Comparison of ENCODE assay signal across 2 cellular contexts in genomic region chr7:155130493-155130892, GRCh38.
TF ChIP-seq lines count a peak whose summit lies in the region.

No MANE protein-coding gene starts in this region.

TF ChIP-seq in IMR-90, 13 proteins besides CTCF, POLR2A, EP300 and RAD21 (continued from another document):
- TF ChIP-seq CEBPB (IDR thresholded peaks at IDR 0.05; ENCODE audit: low read depth, low read length): no peak
- TF ChIP-seq SMC3 (IDR thresholded peaks at IDR 0.05; ENCODE audit: low read depth, low read length): no peak
- TF ChIP-seq MAZ (IDR thresholded peaks at IDR 0.05; ENCODE audit: borderline replicate concordance, low read depth, low read length): no peak
- TF ChIP-seq FOS (IDR thresholded peaks at IDR 0.05; ENCODE audit: low read depth, low read length): no peak
- no peak for TF ChIP-seq CHD1 (IDR thresholded peaks at IDR 0.05; ENCODE audit: low read depth, low read length)
- no peak for TF ChIP-seq NFE2L2 (IDR thresholded peaks at IDR 0.05; ENCODE audit: low read depth, low read length)
- TF ChIP-seq RCOR1 (IDR thresholded peaks at IDR 0.05; ENCODE audit: insufficient replicate concordance, low read length): no peak
- TF ChIP-seq MXI1 (IDR thresholded peaks at IDR 0.05; ENCODE audit: borderline replicate concordance, low read depth, low read length): no peak
- no peak for TF ChIP-seq MAFK (IDR thresholded peaks at IDR 0.05; ENCODE audit: low read depth, low read length)
- TF ChIP-seq USF2 (IDR thresholded peaks at IDR 0.05; ENCODE audit: low read depth, low read length): no peak
- TF ChIP-seq BHLHE40 (IDR thresholded peaks at IDR 0.05; ENCODE audit: low read depth, low read length): no peak

TF ChIP-seq in GM12878, 131 proteins besides CTCF, POLR2A, EP300 and RAD21 (continued from another document):
- TF ChIP-seq PBX3 (IDR thresholded peaks at IDR 0.05; ENCODE audit: insufficient replicate concordance, low read depth, low read length) (peak; percentile 42), SMAD5 (IDR thresholded peaks at IDR 0.05; ENCODE audit: low read depth) (no peak), POU2F2 (IDR thresholded peaks at IDR 0.05; ENCODE audit: borderline replicate concordance, low read depth, low read length) (no peak), ZBTB40 (IDR thresholded peaks at IDR 0.05; ENCODE audit: borderline replicate concordance) (no peak), BCLAF1 (IDR thresholded peaks at IDR 0.05) (no peak)
